22 cellular contexts compared by ENCODE assay signal in the genomic region with DNA sequence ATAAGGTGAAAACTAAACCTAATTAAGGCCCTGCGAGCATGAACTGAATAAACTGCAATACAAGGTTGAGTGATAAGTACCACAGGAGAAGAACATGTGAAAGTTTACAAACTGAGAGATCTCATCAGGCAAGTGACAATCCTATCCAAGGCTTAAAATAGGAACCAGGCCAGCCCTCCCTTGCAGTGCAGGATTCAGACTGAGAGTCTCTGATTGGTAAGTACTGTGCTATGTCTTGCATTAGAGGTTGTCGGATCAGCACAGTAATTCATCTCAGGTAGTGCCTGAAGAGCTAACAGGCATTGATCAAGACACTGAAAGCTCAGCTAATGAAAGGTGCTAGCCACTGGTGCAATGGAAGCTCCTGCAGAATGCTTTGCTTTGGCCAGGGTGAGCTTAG.
"Had no signal": no experiment of that assay in that cellular context is flagged by ENCODE, and none has a peak within 500 bp of the region (broad histone marks: within the 10 kb centered on the region; RNA-seq: fewer than 3 reads in every experiment).

No MANE protein-coding gene starts in this region.

- H3K9me3 Mint-ChIP-seq: dendritic cell treated with granulocyte-macrophage colony-stimulating factor and Interleukin-4, amounts not matched to agents 40 ng/mL and 50 ng/mL, for 4 days; immature natural killer cell had no signal

- H3K27ac ChIP-seq: hepatocyte, lower lobe of right lung, sigmoid colon, thoracic aorta, upper lobe of right lung had no signal

- H3K27ac Mint-ChIP-seq: activated naive CD4-positive, alpha-beta T cell treated with anti-CD3 and anti-CD28 coated beads, Interleukin-2, amount 50 U/mL, for 72 hours; brain; dendritic cell treated with granulocyte-macrophage colony-stimulating factor and Interleukin-4, amounts not matched to agents 40 ng/mL and 50 ng/mL, for 4 days; immature natural killer cell; naive thymus-derived CD4-positive, alpha-beta T cell; progenitor cell of endocrine pancreas; stimulated activated naive B cell treated with anti-CD40 and anti-IgM and Interleukin-4, amounts not matched to agents 10 μg/mL and 1 μg/mL and 100 μg/mL, for 72 hours had no signal

- H3K9me3 ChIP-seq: lower lobe of right lung, sigmoid colon, thoracic aorta, upper lobe of right lung had no signal

- H3K27me3 ChIP-seq: sigmoid colon, upper lobe of right lung had no signal

- H3K36me3 ChIP-seq: lower lobe of right lung, sigmoid colon, thoracic aorta, upper lobe of right lung had no signal

- H3K4me1 Mint-ChIP-seq: immature natural killer cell; stimulated activated naive B cell treated with anti-CD40 and anti-IgM and Interleukin-4, amounts not matched to agents 10 μg/mL and 1 μg/mL and 100 μg/mL, for 72 hours had no signal

- DNase-seq: activated T-cell treated with anti-CD3 and anti-CD28 coated beads, Interleukin-2, amount 50 U/mL, for 1 hour; aorta; caudate nucleus; effector CD4-positive, alpha-beta T cell; foreskin melanocyte; immature natural killer cell; lower lobe of right lung; naive thymus-derived CD4-positive, alpha-beta T cell; retina; sigmoid colon; stimulated activated CD4-positive, alpha-beta T cell treated with anti-CD3 and anti-CD28 coated beads, Interleukin-2, amount 100 ng/mL, for 48 hours; stimulated activated CD8-positive, alpha-beta memory T cell treated with anti-CD3 and anti-CD28 coated beads, Interleukin-4, amount 100 ng/mL, for 48 hours; stimulated activated naive B cell treated with anti-CD40 and anti-IgM and Interleukin-4, amounts not matched to agents 10 μg/mL and 1 μg/mL and 100 μg/mL, for 72 hours; T-helper 1 cell; upper lobe of right lung had no signal

- H3K36me3 Mint-ChIP-seq: brain; immature natural killer cell; stimulated activated naive B cell treated with anti-CD40 and anti-IgM and Interleukin-4, amounts not matched to agents 10 μg/mL and 1 μg/mL and 100 μg/mL, for 72 hours had no signal

- H3K4me1 ChIP-seq: upper lobe of right lung had no signal

- H3K4me3 ChIP-seq: hepatocyte, lower lobe of right lung, sigmoid colon, smooth muscle cell, thoracic aorta, upper lobe of right lung had no signal

- H3K4me3 Mint-ChIP-seq: brain; dendritic cell treated with granulocyte-macrophage colony-stimulating factor and Interleukin-4, amounts not matched to agents 40 ng/mL and 50 ng/mL, for 4 days; immature natural killer cell; naive thymus-derived CD4-positive, alpha-beta T cell; stimulated activated naive B cell treated with anti-CD40 and anti-IgM and Interleukin-4, amounts not matched to agents 10 μg/mL and 1 μg/mL and 100 μg/mL, for 72 hours had no signal

- H3K27me3 Mint-ChIP-seq: brain had no signal
